In the genomic region with DNA sequence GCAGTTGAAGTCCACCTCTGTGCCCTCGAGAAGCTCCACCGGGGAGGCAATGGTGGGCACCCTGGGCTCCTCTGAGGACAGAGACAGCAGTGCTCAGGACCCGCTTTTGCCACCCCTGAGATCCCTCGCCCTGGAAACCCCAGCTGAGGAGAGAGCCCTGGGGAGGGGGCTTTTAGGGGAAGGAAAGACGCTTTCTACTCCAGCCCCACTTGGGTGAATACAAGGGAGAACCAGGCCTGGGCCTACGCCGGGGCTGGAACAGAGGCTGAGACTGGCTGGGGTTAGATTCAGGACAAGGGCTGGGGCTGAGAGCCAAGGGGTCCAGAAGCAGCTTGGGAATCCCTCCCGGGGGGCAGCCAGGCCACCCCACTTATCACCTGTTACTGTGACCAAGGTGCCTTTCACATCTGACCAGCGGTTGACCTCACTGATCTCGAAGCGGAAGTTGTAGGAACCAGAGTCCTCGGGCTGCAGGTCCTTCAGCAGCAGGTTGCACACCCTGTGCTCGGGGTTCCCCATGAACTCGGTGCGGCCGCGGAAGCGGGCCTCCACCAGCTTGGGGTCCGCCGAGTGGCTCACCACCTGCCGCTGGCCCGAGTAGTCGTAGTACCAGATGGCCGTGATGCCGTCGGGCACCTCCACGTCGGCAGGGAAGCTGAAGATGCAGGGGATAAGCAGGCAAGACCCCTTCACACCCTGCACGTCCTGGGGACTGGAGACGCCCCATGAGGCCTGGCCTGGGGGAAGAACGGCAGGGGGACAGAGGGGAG, we compare ENCODE assay signal across 30 cellular contexts. TPM values are rescaled to one million over a fixed set of nuclear protein-coding genes. Genes with fewer than 3 reads are reported as not detected.
"Had no signal": no experiment of that assay in that cellular context is flagged by ENCODE, and none has a peak within 500 bp of the region (broad histone marks: within the 10 kb centered on the region; RNA-seq: fewer than 3 reads in every experiment).

No MANE protein-coding gene starts in this region.

- ATAC-seq: activated T-helper 17 cell treated with anti-CD3 and anti-CD28 coated beads, Interleukin-2, amount 50 U/mL, for 72 hours; T-helper 17 cell had no signal

- H3K36me3 Mint-ChIP-seq: activated CD4-positive, alpha-beta memory T cell treated with anti-CD3 and anti-CD28 coated beads for 36 hours; activated naive CD8-positive, alpha-beta T cell treated with anti-CD3 and anti-CD28 coated beads for 36 hours had no signal

- FAIRE-seq: RCC 7860 had no signal

- H3K27me3 Mint-ChIP-seq: activated CD4-positive, alpha-beta memory T cell treated with anti-CD3 and anti-CD28 coated beads for 36 hours; activated CD4-positive, alpha-beta T cell treated with anti-CD3 and anti-CD28 coated beads, Interleukin-2, amount 10 ng/mL, durations not matched to agents 7 days and 5 days; activated naive CD8-positive, alpha-beta T cell treated with anti-CD3 and anti-CD28 coated beads for 36 hours; activated T-helper 17 cell treated with anti-CD3 and anti-CD28 coated beads, Interleukin-2, amount 50 U/mL, for 72 hours had no signal

- H3K27ac Mint-ChIP-seq: activated B cell treated with CpG ODN at 0.5 μM for 24 hours; activated CD4-positive, alpha-beta memory T cell treated with anti-CD3 and anti-CD28 coated beads for 36 hours; activated CD4-positive, alpha-beta T cell treated with anti-CD3 and anti-CD28 coated beads, Interleukin-2, amount 10 ng/mL, durations not matched to agents 7 days and 5 days; activated naive CD4-positive, alpha-beta T cell treated with anti-CD3 and anti-CD28 coated beads for 36 hours; activated naive CD8-positive, alpha-beta T cell treated with anti-CD3 and anti-CD28 coated beads for 36 hours; activated T-helper 17 cell treated with anti-CD3 and anti-CD28 coated beads, Interleukin-2, amount 50 U/mL, for 72 hours; T-helper 17 cell had no signal

- H3K4me1 Mint-ChIP-seq: activated B cell treated with CpG ODN at 0.5 μM for 24 hours; activated CD4-positive, alpha-beta T cell treated with anti-CD3 and anti-CD28 coated beads, Interleukin-2, amount 10 ng/mL, durations not matched to agents 7 days and 5 days; activated naive CD8-positive, alpha-beta T cell treated with anti-CD3 and anti-CD28 coated beads for 36 hours; activated T-helper 17 cell treated with anti-CD3 and anti-CD28 coated beads, Interleukin-2, amount 50 U/mL, for 72 hours had no signal

- H3K4me3 Mint-ChIP-seq: activated B cell treated with CpG ODN at 0.5 μM for 24 hours; activated CD4-positive, alpha-beta memory T cell treated with anti-CD3 and anti-CD28 coated beads for 36 hours; activated CD4-positive, alpha-beta T cell treated with anti-CD3 and anti-CD28 coated beads, Interleukin-2, amount 10 ng/mL, durations not matched to agents 7 days and 5 days; activated naive CD4-positive, alpha-beta T cell treated with anti-CD3 and anti-CD28 coated beads for 36 hours; activated naive CD8-positive, alpha-beta T cell treated with anti-CD3 and anti-CD28 coated beads for 36 hours; activated T-helper 17 cell treated with anti-CD3 and anti-CD28 coated beads, Interleukin-2, amount 50 U/mL, for 72 hours; T-helper 17 cell had no signal

- DNase-seq: activated B cell treated with CpG ODN at 0.5 μM for 24 hours; activated CD4-positive, alpha-beta memory T cell treated with anti-CD3 and anti-CD28 coated beads for 36 hours; activated CD4-positive, alpha-beta T cell treated with anti-CD3 and anti-CD28 coated beads for 1 hour; activated CD4-positive, alpha-beta T cell treated with anti-CD3 and anti-CD28 coated beads, Interleukin-2, amount 10 ng/mL, durations not matched to agents 7 days and 5 days; activated gamma-delta T cell; activated naive CD4-positive, alpha-beta T cell treated with anti-CD3 and anti-CD28 coated beads for 36 hours; activated naive CD8-positive, alpha-beta T cell treated with anti-CD3 and anti-CD28 coated beads for 36 hours; activated T-cell treated with anti-CD3 and anti-CD28 coated beads for 4 hours; activated T-cell treated with anti-CD3 and anti-CD28 coated beads, Interleukin-2, amount 50 U/mL, for 48 hours; cerebellar nuclear complex; KG1; NCI-H1092; NCI-H1417 treated with DMSO at 0.1 percent for 48 hours; NCI-H1694; NCI-H2029; NCI-H2107; NCI-H345; NCI-H510A; NCI-H526 treated with DMSO at 0.1 percent for 48 hours; SHP77 treated with DMSO at 0.1 percent for 48 hours; T-helper 17 cell; T-helper 9 cell had no signal

- H3K9me3 Mint-ChIP-seq: activated B cell treated with CpG ODN at 0.5 μM for 24 hours; activated CD4-positive, alpha-beta memory T cell treated with anti-CD3 and anti-CD28 coated beads for 36 hours; activated CD4-positive, alpha-beta T cell treated with anti-CD3 and anti-CD28 coated beads, Interleukin-2, amount 10 ng/mL, durations not matched to agents 7 days and 5 days; activated naive CD4-positive, alpha-beta T cell treated with anti-CD3 and anti-CD28 coated beads for 36 hours; activated naive CD8-positive, alpha-beta T cell treated with anti-CD3 and anti-CD28 coated beads for 36 hours; activated T-helper 17 cell treated with anti-CD3 and anti-CD28 coated beads, Interleukin-2, amount 50 U/mL, for 72 hours had no signal

RNA-seq across cellular contexts. Expression of a gene that starts 6.2 kb away (rescaled TPM):
- total RNA-seq: activated B cell treated with CpG ODN at 0.5 μM for 24 hours; activated CD4-positive, alpha-beta T cell treated with anti-CD3 and anti-CD28 coated beads, Interleukin-2, amount 10 ng/mL, durations not matched to agents 7 days and 5 days; activated CD8-positive, alpha-beta memory T cell treated with anti-CD3 and anti-CD28 coated beads for 36 hours; activated naive CD8-positive, alpha-beta T cell treated with anti-CD3 and anti-CD28 coated beads for 36 hours; activated T-helper 17 cell treated with anti-CD3 and anti-CD28 coated beads, Interleukin-2, amount 50 U/mL, for 72 hours; LHCN-M2; M059J; PC-3 had no signal

RNA-seq across cellular contexts. Expression of a gene that starts 24.3 kb away (rescaled TPM):
- total RNA-seq: activated B cell treated with CpG ODN at 0.5 μM for 24 hours; activated CD4-positive, alpha-beta memory T cell treated with anti-CD3 and anti-CD28 coated beads for 36 hours; activated CD4-positive, alpha-beta T cell treated with anti-CD3 and anti-CD28 coated beads, Interleukin-2, amount 10 ng/mL, durations not matched to agents 7 days and 5 days; activated CD8-positive, alpha-beta memory T cell treated with anti-CD3 and anti-CD28 coated beads for 36 hours; activated naive CD4-positive, alpha-beta T cell treated with anti-CD3 and anti-CD28 coated beads for 36 hours; activated naive CD8-positive, alpha-beta T cell treated with anti-CD3 and anti-CD28 coated beads for 36 hours; activated T-helper 17 cell treated with anti-CD3 and anti-CD28 coated beads, Interleukin-2, amount 50 U/mL, for 72 hours; T-helper 17 cell had no signal

RNA-seq across cellular contexts. Expression of a gene that starts 26.3 kb away (rescaled TPM):
- total RNA-seq: activated B cell treated with CpG ODN at 0.5 μM for 24 hours; activated CD4-positive, alpha-beta memory T cell treated with anti-CD3 and anti-CD28 coated beads for 36 hours; activated CD4-positive, alpha-beta T cell treated with anti-CD3 and anti-CD28 coated beads, Interleukin-2, amount 10 ng/mL, durations not matched to agents 7 days and 5 days; activated CD8-positive, alpha-beta memory T cell treated with anti-CD3 and anti-CD28 coated beads for 36 hours; activated naive CD4-positive, alpha-beta T cell treated with anti-CD3 and anti-CD28 coated beads for 36 hours; activated naive CD8-positive, alpha-beta T cell treated with anti-CD3 and anti-CD28 coated beads for 36 hours; activated T-helper 17 cell treated with anti-CD3 and anti-CD28 coated beads, Interleukin-2, amount 50 U/mL, for 72 hours; LHCN-M2; PC-3; T-helper 17 cell had no signal

RNA-seq across cellular contexts. Expression of a gene that starts 43.0 kb away (rescaled TPM):
- total RNA-seq: activated B cell treated with CpG ODN at 0.5 μM for 24 hours; activated CD4-positive, alpha-beta memory T cell treated with anti-CD3 and anti-CD28 coated beads for 36 hours; activated CD4-positive, alpha-beta T cell treated with anti-CD3 and anti-CD28 coated beads, Interleukin-2, amount 10 ng/mL, durations not matched to agents 7 days and 5 days; activated CD8-positive, alpha-beta memory T cell treated with anti-CD3 and anti-CD28 coated beads for 36 hours; activated naive CD4-positive, alpha-beta T cell treated with anti-CD3 and anti-CD28 coated beads for 36 hours; activated naive CD8-positive, alpha-beta T cell treated with anti-CD3 and anti-CD28 coated beads for 36 hours; activated T-helper 17 cell treated with anti-CD3 and anti-CD28 coated beads, Interleukin-2, amount 50 U/mL, for 72 hours; cardiac septum; LHCN-M2; M059J; PC-3; T-helper 17 cell had no signal
- polyA plus RNA-seq: adipose tissue had no signal
